ENCODE assay signal across 24 cellular contexts in the genomic region with DNA sequence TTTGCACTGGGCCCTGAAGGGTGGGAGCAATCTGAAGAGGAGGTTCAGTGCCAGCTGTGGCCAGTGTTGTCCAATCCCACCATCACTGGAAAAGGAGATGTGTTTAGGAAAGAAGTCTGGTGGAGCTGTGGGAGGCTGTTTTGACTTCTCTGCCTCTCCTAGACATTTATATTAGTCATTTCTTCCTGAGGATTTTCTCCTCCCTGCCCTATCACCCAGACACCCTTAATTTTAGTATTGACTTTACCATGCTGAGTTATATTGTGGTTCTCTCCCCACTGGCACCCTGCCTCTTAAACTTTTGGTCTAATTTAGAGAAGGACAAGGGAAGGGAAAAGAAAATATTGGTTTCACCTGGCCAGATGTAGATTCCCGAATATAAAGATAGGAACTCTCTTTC.
DNase-seq lines count a peak whose midpoint lies in the region; ATAC-seq and TF ChIP-seq lines count a peak whose summit lies in the region.
"Had no signal": no experiment of that assay in that cellular context is flagged by ENCODE, and none has a peak within 500 bp of the region (broad histone marks: within the 10 kb centered on the region; RNA-seq: fewer than 3 reads in every experiment).

No MANE protein-coding gene starts in this region.

- H3K4me1 ChIP-seq in ACC112 (ENCODE audit: control insufficient read depth, insufficient read depth, low read length, unreplicated experiment) (peaks cover 16% of the 10 kb centered on the region), body of pancreas (peaks cover 56% of the 10 kb centered on the region), smooth muscle cell (ENCODE audit: low read depth) (peaks cover 6% of the 10 kb centered on the region)

- no peak overlapping the region for H3K4me2 ChIP-seq in smooth muscle cell
- H3K4me2 ChIP-seq: SK-N-SH had no signal

- ATAC-seq in body of pancreas (no peak), HG03025 (IDR thresholded peaks at IDR 0.05; ENCODE audit: low FRiP score, unreplicated experiment) (no peak), GM18909 (IDR thresholded peaks at IDR 0.05; ENCODE audit: poor library complexity, unreplicated experiment) (no peak)

- H3K9me3 ChIP-seq in body of pancreas (no peaks in the 10 kb centered on the region), smooth muscle cell (replicated peaks; ENCODE audit: low read depth) (no peaks in the 10 kb centered on the region)
- H3K9me3 ChIP-seq: SK-N-SH had no signal

- WGBS in body of pancreas, 2 donors, result 33 to 38% methylated on average over 1 of the region's 1 CpG
- 96% methylated on average over 1 of the region's 1 CpG for WGBS in smooth muscle cell (ENCODE audit: low lambda C conversion rate)

- 0 out of 2 replicates have a peak overlapping the region, but pooled peaks have one; percentile 42 for H3K27ac ChIP-seq in ACC112 (ENCODE audit: low read depth, low read length)
- H3K27ac ChIP-seq in body of pancreas, result peak overlapping the region in 3 of 4 donors; percentile 22 to 86 (median 80)
- no peak overlapping the region for H3K27ac ChIP-seq in smooth muscle cell (ENCODE audit: low read depth)
- H3K27ac ChIP-seq: 22Rv1, HL-60 had no signal

- peaks cover 55% of the 10 kb centered on the region for H3K4me1 Mint-ChIP-seq in osteocyte (ENCODE audit: unreplicated experiment)

- no peak for TF ChIP-seq POLR2A in body of pancreas (IDR thresholded peaks at IDR 0.05)

- no peak for TF ChIP-seq CTCF in body of pancreas (IDR thresholded peaks at IDR 0.05)
- no peak for TF ChIP-seq CTCF in osteocyte (IDR thresholded peaks at IDR 0.05)
- no peak for TF ChIP-seq CTCF in smooth muscle cell (IDR thresholded peaks at IDR 0.05; ENCODE audit: borderline replicate concordance, insufficient read depth, poor library complexity, severe bottlenecking)

- H3K27me3 Mint-ChIP-seq in osteocyte (ENCODE audit: unreplicated experiment), result no peaks in the 10 kb centered on the region
- H3K27me3 Mint-ChIP-seq: CD4-positive, alpha-beta T cell had no signal

- no peaks in the 10 kb centered on the region for H3K79me2 ChIP-seq in ACC112 (ENCODE audit: control insufficient read depth, insufficient read depth, low read length, unreplicated experiment)
- no peaks in the 10 kb centered on the region for H3K79me2 ChIP-seq in smooth muscle cell (ENCODE audit: low read depth)

- peak overlapping the region; percentile 27; the same call in 1 of the 2 replicates for H3K4me3 ChIP-seq in ACC112 (ENCODE audit: low read depth, low read length)
- H3K4me3 ChIP-seq in body of pancreas, result no peak overlapping the region
- H3K4me3 ChIP-seq in smooth muscle cell, result no peak overlapping the region

- peaks cover 4% of the 10 kb centered on the region for H4K20me1 ChIP-seq in smooth muscle cell (ENCODE audit: low read depth)

- H3K27ac Mint-ChIP-seq in osteocyte (ENCODE audit: unreplicated experiment), result peak overlapping the region; percentile 84
- H3K27ac Mint-ChIP-seq: CD4-positive, alpha-beta T cell; HFFc6 had no signal

- H2AFZ ChIP-seq in ACC112 (ENCODE audit: low read length, unreplicated experiment), result no peak overlapping the region
- no peak overlapping the region for H2AFZ ChIP-seq in smooth muscle cell (ENCODE audit: low read depth)

- H3F3A ChIP-seq in smooth muscle cell (ENCODE audit: low read depth), result no peaks in the 10 kb centered on the region

- intact Hi-C loops in body of pancreas (cut with DNase I), result no loop called here

- H3K36me3 Mint-ChIP-seq in osteocyte (ENCODE audit: unreplicated experiment), result peaks cover 1% of the 10 kb centered on the region

- no peaks in the 10 kb centered on the region for H3K9me3 Mint-ChIP-seq in osteocyte (ENCODE audit: unreplicated experiment)
- H3K9me3 Mint-ChIP-seq: HFFc6 had no signal

- H3K36me3 ChIP-seq in ACC112 (ENCODE audit: insufficient read depth, low read length) (peaks cover 18% of the 10 kb centered on the region), body of pancreas (replicated peaks in 1 of 2; ENCODE audit: insufficient read depth in 1 of 2, low read depth in 2 of 2) (no peaks in the 10 kb centered on the region), smooth muscle cell (ENCODE audit: low read depth) (no peaks in the 10 kb centered on the region)

- no peak overlapping the region for H3K4me3 Mint-ChIP-seq in osteocyte (ENCODE audit: unreplicated experiment)
- H3K4me3 Mint-ChIP-seq: CD4-positive, alpha-beta T cell; HFFc6 had no signal

- no peaks in the 10 kb centered on the region for H3K27me3 ChIP-seq in ACC112 (ENCODE audit: insufficient read depth, low read length)
- no peaks in the 10 kb centered on the region for H3K27me3 ChIP-seq in body of pancreas
- no peaks in the 10 kb centered on the region for H3K27me3 ChIP-seq in smooth muscle cell (ENCODE audit: low read depth)

- DNase-seq in HT1080 (ENCODE audit: low read depth) (peak; percentile 22), body of pancreas (peak in 2 of 4 donors; percentile 14 to 19), osteocyte (ENCODE audit: extremely low spot score, unreplicated experiment) (no peak), NAMALWA (ENCODE audit: low spot score) (no peak), smooth muscle cell (lab: John Stamatoyannopoulos, UW; ENCODE audit: unreplicated experiment) (no peak)
- DNase-seq: Caco-2; CD4-positive, alpha-beta T cell; DMS153; HFFc6; IMR-90; NCI-H1048; NCI-H1436 treated with DMSO at 0.1 percent for 48 hours; NCI-H2029 treated with DMSO at 0.1 percent for 48 hours; NCI-H2171 treated with DMSO at 0.1 percent for 48 hours; NCI-H446 treated with DMSO at 0.1 percent for 48 hours; NCI-H748 treated with DMSO at 0.1 percent for 48 hours; RPMI8226; SHP77 treated with DMSO at 0.1 percent for 48 hours; SK-N-SH had no signal

- H3K9ac ChIP-seq in smooth muscle cell (ENCODE audit: low read depth), result no peak overlapping the region
- H3K9ac ChIP-seq: SK-N-SH had no signal
